Comparison of ENCODE assay signal across 1 cellular context in the genomic region with DNA sequence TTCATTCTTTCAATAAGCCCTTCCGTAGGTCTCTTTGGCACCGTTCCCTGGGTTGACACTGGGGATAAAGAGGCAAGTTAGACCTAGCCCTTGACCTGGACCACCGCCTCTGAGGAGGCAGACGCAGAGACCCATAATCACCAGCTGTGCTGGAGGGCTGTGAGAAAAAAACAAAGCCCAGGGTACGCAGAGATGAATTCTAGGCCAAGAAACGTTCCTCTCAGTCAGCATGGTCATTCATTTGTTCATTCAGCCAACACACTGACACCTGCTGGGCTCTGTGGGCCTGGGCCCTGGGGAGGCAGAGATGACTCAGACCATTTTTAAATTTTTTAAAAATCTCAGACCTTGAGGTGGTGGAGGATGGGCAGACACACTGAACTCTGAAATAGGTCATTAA.
TF ChIP-seq lines count a peak whose summit lies in the region.

No MANE protein-coding gene starts in this region.

TF ChIP-seq in HepG2, 621 proteins besides CTCF, POLR2A, EP300 and RAD21 (continued from another document):
- TF ChIP-seq, protein P1, sequence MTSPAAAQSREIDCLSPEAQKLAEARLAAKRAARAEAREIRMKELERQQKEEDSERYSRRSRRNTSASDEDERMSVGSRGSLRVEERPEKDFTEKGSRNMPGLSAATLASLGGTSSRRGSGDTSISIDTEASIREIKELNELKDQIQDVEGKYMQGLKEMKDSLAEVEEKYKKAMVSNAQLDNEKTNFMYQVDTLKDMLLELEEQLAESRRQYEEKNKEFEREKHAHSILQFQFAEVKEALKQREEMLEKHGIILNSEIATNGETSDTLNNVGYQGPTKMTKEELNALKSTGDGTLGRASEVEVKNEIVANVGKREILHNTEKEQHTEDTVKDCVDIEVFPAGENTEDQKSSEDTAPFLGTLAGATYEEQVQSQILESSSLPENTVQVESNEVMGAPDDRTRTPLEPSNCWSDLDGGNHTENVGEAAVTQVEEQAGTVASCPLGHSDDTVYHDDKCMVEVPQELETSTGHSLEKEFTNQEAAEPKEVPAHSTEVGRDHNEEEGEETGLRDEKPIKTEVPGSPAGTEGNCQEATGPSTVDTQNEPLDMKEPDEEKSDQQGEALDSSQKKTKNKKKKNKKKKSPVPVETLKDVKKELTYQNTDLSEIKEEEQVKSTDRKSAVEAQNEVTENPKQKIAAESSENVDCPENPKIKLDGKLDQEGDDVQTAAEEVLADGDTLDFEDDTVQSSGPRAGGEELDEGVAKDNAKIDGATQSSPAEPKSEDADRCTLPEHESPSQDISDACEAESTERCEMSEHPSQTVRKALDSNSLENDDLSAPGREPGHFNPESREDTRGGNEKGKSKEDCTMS (CRISPR knock-in tag; conservative IDR thresholded peaks at IDR 0.05) = no peak
- TF ChIP-seq FOXO1 (CRISPR knock-in tag; IDR thresholded peaks at IDR 0.05) (no peak), SP2 (CRISPR knock-in tag; IDR thresholded peaks at IDR 0.05) (no peak)
